8 cellular contexts compared by ENCODE assay signal in genomic region chrX:155819966-155820491, GRCh38.
A peak's percentile ranks its signal among the peaks of the same experiment; 100 is the strongest.
DNase-seq lines count a peak whose midpoint lies in the region; ATAC-seq and TF ChIP-seq lines count a peak whose summit lies in the region.

No MANE protein-coding gene starts in this region.

- peak; percentile 56 for DNase-seq in AG08395 (ENCODE audit: low spot score)
- peak; percentile 62 to 90 (median 67) for DNase-seq in NCI-H1417 (lab: John Stamatoyannopoulos, UW)
- peak; percentile 15 for DNase-seq in SKM-1 (lab: John Stamatoyannopoulos, UW; ENCODE audit: unreplicated experiment)
- peak; percentile 66 for DNase-seq in astrocyte of the cerebellum (ENCODE audit: low read depth)
- DNase-seq in iPS-NIHi11 (ENCODE audit: low spot score) = peak; percentile 38
- DNase-seq in stimulated activated CD4-positive, alpha-beta T cell treated with anti-CD3 and anti-CD28 coated beads, Interleukin-1b, Interleukin-23, amount 100 ng/mL, for 24 hours (ENCODE audit: low read depth in 4 of 4, low spot score in 1 of 4) = peak in 3 of 4 experiments; percentile 7 to 27 (median 7)
- no peak for DNase-seq in coronary artery (ENCODE audit: low spot score)

- TF ChIP-seq CTCF in astrocyte of the cerebellum (IDR thresholded peaks at IDR 0.05; ENCODE audit: low read depth, low read length, missing control alignments) = peak; percentile 64
- no peak for TF ChIP-seq CTCF in coronary artery (IDR thresholded peaks at IDR 0.05)

- H3K27ac ChIP-seq in coronary artery = no peak overlapping the region

- H3K4me3 ChIP-seq in astrocyte of the cerebellum (ENCODE audit: low read depth, low read length) (no peak overlapping the region), coronary artery (no peak overlapping the region)

- ATAC-seq in GM18867 (IDR thresholded peaks at IDR 0.05; ENCODE audit: unreplicated experiment) = peak; percentile 69

- in situ Hi-C loops in astrocyte of the cerebellum (cut with HindIII; ENCODE audit: low sequenced_read_pairs) = no loop called here
